ENCODE assay signal across 8 cellular contexts in genomic region chr1:228487336-228488106, GRCh38. TPM values are rescaled to one million over a fixed set of nuclear protein-coding genes. Genes with fewer than 3 reads are reported as not detected.
DNase-seq lines count a peak whose midpoint lies in the region; ATAC-seq, FAIRE-seq and TF ChIP-seq lines count a peak whose summit lies in the region.

TSS of gene RNF187 (plus strand) at chr1:228487382.

- H4K20me1 ChIP-seq in astrocyte (ENCODE audit: insufficient read depth, low read length): peaks cover 29% of the 10 kb centered on the region

- H3K4me3 Mint-ChIP-seq in astrocyte (ENCODE audit: unreplicated experiment): peak within 1 kb of the TSS; percentile 95

- no peaks in the 10 kb centered on the region for H3K9me3 Mint-ChIP-seq in astrocyte (ENCODE audit: unreplicated experiment)

- H3K9ac ChIP-seq in astrocyte (ENCODE audit: low read length): peak within 1 kb of the TSS; percentile 86
- H3K9ac ChIP-seq in iPS-15b (ENCODE audit: low read depth, low read length): peak within 1 kb of the TSS; percentile 54
- H3K9ac ChIP-seq in skeletal muscle tissue (ENCODE audit: low read depth in 1 of 3, low read length in 3 of 3): peak within 1 kb of the TSS; percentile 93 to 99 (median 98)

- H3K4me1 Mint-ChIP-seq in astrocyte (ENCODE audit: low read depth, unreplicated experiment): peaks cover 14% of the 10 kb centered on the region

- no peak for FAIRE-seq in astrocyte (lab: Jason Lieb, UNC)

- peaks cover 29% of the 10 kb centered on the region for H3K79me2 ChIP-seq in astrocyte (ENCODE audit: insufficient read depth, low read length)

- DNase-seq in RPMI7951 (ENCODE audit: low read depth) (peak; percentile 23), astrocyte (ENCODE audit: low read depth) (no peak), NCI-H1105 (lab: John Stamatoyannopoulos, UW) (no peak)

- peaks cover 2% of the 10 kb centered on the region for H3K27me3 Mint-ChIP-seq in astrocyte (ENCODE audit: low read depth, unreplicated experiment)

- TF ChIP-seq CTCF in 22Rv1 (IDR thresholded peaks at IDR 0.05): no peak; the same call in 1 of the 2 replicates
- no peak for TF ChIP-seq CTCF in astrocyte (IDR thresholded peaks at IDR 0.05; ENCODE audit: insufficient read depth, low read depth, low read length)

- H3K27ac ChIP-seq in 22Rv1: peak within 1 kb of the TSS; percentile 97
- H3K27ac ChIP-seq in astrocyte (ENCODE audit: low read depth, low read length): peak within 1 kb of the TSS; percentile 98
- H3K27ac ChIP-seq in skeletal muscle tissue (ENCODE audit: low read depth, low read length): peak within 1 kb of the TSS; percentile 100

- ATAC-seq in GM18519 (IDR thresholded peaks at IDR 0.05; ENCODE audit: low FRiP score, unreplicated experiment) (peak; percentile 24), HG02973 (IDR thresholded peaks at IDR 0.05; ENCODE audit: unreplicated experiment) (peak; percentile 51)

- H3K27me3 ChIP-seq in astrocyte (ENCODE audit: insufficient read depth, low read length) (no peaks in the 10 kb centered on the region), iPS-15b (ENCODE audit: control insufficient read depth, insufficient read depth, low read length) (no peaks in the 10 kb centered on the region), skeletal muscle tissue (ENCODE audit: control insufficient read depth in 3 of 3, insufficient read depth in 3 of 3, low read length in 3 of 3) (no peaks in the 10 kb centered on the region)

- H3K27ac Mint-ChIP-seq in astrocyte (ENCODE audit: unreplicated experiment): peak within 1 kb of the TSS; percentile 99

- peak within 1 kb of the TSS; percentile 100 for H2AFZ ChIP-seq in astrocyte (ENCODE audit: low read depth, low read length)

- peaks cover 14% of the 10 kb centered on the region for H3K36me3 Mint-ChIP-seq in astrocyte (ENCODE audit: low read depth, unreplicated experiment)

- H3K9me3 ChIP-seq in astrocyte (ENCODE audit: insufficient read depth, low read depth, low read length): no peaks in the 10 kb centered on the region
- H3K9me3 ChIP-seq in iPS-15b (ENCODE audit: control insufficient read depth, insufficient read depth, low read length): no peaks in the 10 kb centered on the region
- H3K9me3 ChIP-seq in skeletal muscle tissue (ENCODE audit: control insufficient read depth in 3 of 3, low read length in 3 of 3): no peaks in the 10 kb centered on the region

- H3K4me2 ChIP-seq in astrocyte (ENCODE audit: low read length): peak within 1 kb of the TSS; percentile 95

- H3K4me1 ChIP-seq in astrocyte (ENCODE audit: insufficient read depth, low read length) (peaks cover 9% of the 10 kb centered on the region), iPS-15b (ENCODE audit: control insufficient read depth, insufficient read depth, low read length) (no peaks in the 10 kb centered on the region), skeletal muscle tissue (ENCODE audit: control insufficient read depth in 3 of 3, insufficient read depth in 3 of 3, low read length in 3 of 3) (peaks cover 30 to 41% (median 34%) of the 10 kb centered on the region in 3 donors)

- H3K36me3 ChIP-seq in astrocyte (ENCODE audit: insufficient read depth, low read length) (peaks cover 7% of the 10 kb centered on the region), iPS-15b (ENCODE audit: control insufficient read depth, insufficient read depth, low read length) (peaks cover 4% of the 10 kb centered on the region), skeletal muscle tissue (ENCODE audit: control insufficient read depth in 3 of 3, insufficient read depth in 3 of 3, low read length in 3 of 3) (peaks cover 11 to 17% (median 15%) of the 10 kb centered on the region in 3 donors)

- H3K4me3 ChIP-seq in astrocyte (ENCODE audit: insufficient read depth, low read depth, low read length) (peak within 1 kb of the TSS; percentile 67), iPS-15b (ENCODE audit: low read depth, low read length) (peak within 1 kb of the TSS; percentile 76), skeletal muscle tissue (ENCODE audit: low read length in 3 of 3) (peak within 1 kb of the TSS; percentile 97 to 99 (median 98))

RNA-seq across cellular contexts. Expression of gene RNF187, which starts in this region (rescaled TPM):
- 30.5 and 49.1 TPM in 2 replicates for total RNA-seq in RPMI7951 (2014; rRNA removed; shearing (Covaris generic))
- 129 and 146 TPM in 2 replicates for total RNA-seq in astrocyte
- total RNA-seq in skeletal muscle tissue: 17.2 TPM
